In genomic region chr6:14286634-14287428, GRCh38 we compare ENCODE assay signal across 28 cellular contexts.
DNase-seq lines count a peak whose midpoint lies in the region; FAIRE-seq and TF ChIP-seq lines count a peak whose summit lies in the region.
"Had no signal": no experiment of that assay in that cellular context is flagged by ENCODE, and none has a peak within 500 bp of the region (broad histone marks: within the 10 kb centered on the region; RNA-seq: fewer than 3 reads in every experiment).

No MANE protein-coding gene starts in this region.

- H3K9ac ChIP-seq in GM23248: peak overlapping the region; percentile 37; the same call in 1 of the 2 replicates

- H3K9me3 ChIP-seq in GM23248 (ENCODE audit: low read depth) (no peaks in the 10 kb centered on the region), osteoblast (ENCODE audit: low read depth, low read length) (no peaks in the 10 kb centered on the region)
- H3K9me3 ChIP-seq: colonic mucosa, heart left ventricle, sigmoid colon, transverse colon had no signal

- H3K79me2 ChIP-seq in GM23248 (ENCODE audit: insufficient read depth) (no peaks in the 10 kb centered on the region), osteoblast (ENCODE audit: insufficient read depth, low read length) (no peaks in the 10 kb centered on the region)

- TF ChIP-seq CTCF in bronchial epithelial cell (IDR thresholded peaks at IDR 0.05; ENCODE audit: insufficient read depth, low read length, severe bottlenecking) (no peak), osteoblast (IDR thresholded peaks at IDR 0.05; ENCODE audit: extremely low read depth, low read depth, low read length) (no peak)

- H3K27ac ChIP-seq in GM23248 (peak overlapping the region; percentile 74), osteoblast (ENCODE audit: low read depth, low read length) (peak overlapping the region; percentile 70)
- H3K27ac ChIP-seq: colonic mucosa, sigmoid colon, transverse colon had no signal

- H3K4me2 ChIP-seq in GM23248 (ENCODE audit: unreplicated experiment) (peak overlapping the region; percentile 63), osteoblast (ENCODE audit: insufficient read depth, low read length) (peak overlapping the region; percentile 60)

- H3K27me3 ChIP-seq in GM23248 (replicated peaks; ENCODE audit: insufficient read depth) (no peaks in the 10 kb centered on the region), bronchial epithelial cell (ENCODE audit: control insufficient read depth, insufficient read depth, low read length) (no peaks in the 10 kb centered on the region), osteoblast (ENCODE audit: insufficient read depth, low read length) (no peaks in the 10 kb centered on the region)
- H3K27me3 ChIP-seq: colonic mucosa, heart left ventricle, sigmoid colon, transverse colon had no signal

- H3K9me2 ChIP-seq in GM23248 (ENCODE audit: insufficient read depth): no peaks in the 10 kb centered on the region

- H4K20me1 ChIP-seq in GM23248 (ENCODE audit: insufficient read depth) (no peaks in the 10 kb centered on the region), osteoblast (ENCODE audit: insufficient read depth, low read length) (no peaks in the 10 kb centered on the region)

- H2AFZ ChIP-seq in GM23248 (peak overlapping the region; percentile 8; the same call in 1 of the 2 replicates), osteoblast (ENCODE audit: low read length) (no peak overlapping the region)

- H3K36me3 ChIP-seq in GM23248 (ENCODE audit: low read depth): no peaks in the 10 kb centered on the region
- no peaks in the 10 kb centered on the region for H3K36me3 ChIP-seq in bronchial epithelial cell (ENCODE audit: control insufficient read depth, insufficient read depth, low read length)
- no peaks in the 10 kb centered on the region for H3K36me3 ChIP-seq in osteoblast (ENCODE audit: insufficient read depth, low read length)
- H3K36me3 ChIP-seq: colonic mucosa, heart left ventricle, sigmoid colon, transverse colon had no signal

- H3K4me1 ChIP-seq in GM23248 (ENCODE audit: insufficient read depth): peaks cover 19% of the 10 kb centered on the region
- H3K4me1 ChIP-seq in osteoblast (ENCODE audit: insufficient read depth, low read length): peaks cover 20% of the 10 kb centered on the region
- H3K4me1 ChIP-seq: colonic mucosa, transverse colon had no signal

- in situ Hi-C loops in GM23248 (cut with MboI): no loop called here

- peaks cover 8% of the 10 kb centered on the region for H3F3A ChIP-seq in GM23248 (ENCODE audit: insufficient read depth)

- DNase-seq in GM23248 (peak; percentile 16), M059J (ENCODE audit: low read depth) (peak; percentile 60), bronchial epithelial cell (ENCODE audit: low read depth) (no peak), osteoblast (ENCODE audit: insufficient read length, low spot score, missing footprints) (no peak), ureter (ENCODE audit: low spot score) (no peak), OCI-M1 (lab: John Stamatoyannopoulos, UW) (no peak), NCI-H1417 treated with DMSO at 0.1 percent for 48 hours (lab: John Stamatoyannopoulos, UW) (no peak), DMS79 (lab: John Stamatoyannopoulos, UW) (no peak)
- DNase-seq: activated CD4-positive, alpha-beta T cell treated with anti-CD3 and anti-CD28 coated beads for 1 hour; activated CD8-positive, alpha-beta T cell treated with anti-CD3 and anti-CD28 coated beads, Interleukin-2, amount 10 ng/mL, durations not matched to agents 7 days and 5 days; amygdala; CD8-positive, alpha-beta memory T cell; colonic mucosa; DMS 273 treated with DMSO at 0.1 percent for 48 hours; effector memory CD8-positive, alpha-beta T cell; foreskin melanocyte; heart left ventricle; KBM-7; kidney; naive B cell; NCI-H2081; NCI-H526 treated with DMSO at 0.1 percent for 48 hours; NK-92 treated with Interleukin-12 subunit alpha and Interleukin-12 subunit beta, amount 100 ng/mL, for 24 hours; SIG-M5; sigmoid colon; stimulated activated CD4-positive, alpha-beta T cell treated with anti-CD3 and anti-CD28 coated beads, Interleukin-15, amount 100 ng/mL, for 24 hours; transverse colon had no signal

- peak; percentile 96 for FAIRE-seq in bronchial epithelial cell (lab: Jason Lieb, UNC)
- FAIRE-seq: GM12878, kidney had no signal

- 50 to 54% methylated on average over 1 of the region's 1 CpG for WGBS in GM23248 (ENCODE audit: low coverage in 1 of 2, low lambda C conversion rate in 2 of 2, missing lambda C conversion rate in 2 of 2), 2 experiments

- H3K4me3 ChIP-seq in GM23248 (peak overlapping the region; percentile 24; the same call in 1 of the 2 replicates), bronchial epithelial cell (ENCODE audit: low read depth, low read length) (no peak overlapping the region), osteoblast (ENCODE audit: insufficient read depth, low read length) (no peak overlapping the region)
- H3K4me3 ChIP-seq: colonic mucosa, GM12878, heart left ventricle, sigmoid colon, transverse colon had no signal

Comparison
In these comparisons a context has a peak if more than half of its experiments do, and no peak if none do; other contexts are left out.
1. DNase-seq: peak in GM23248 (single experiment) and M059J (single experiment); none in bronchial epithelial cell (single experiment), osteoblast (single experiment), ureter (single experiment), OCI-M1 (single experiment), NCI-H1417 treated with DMSO at 0.1 percent for 48 hours (single experiment) and DMS79 (single experiment).